8 cellular contexts compared by ENCODE assay signal in the genomic region with DNA sequence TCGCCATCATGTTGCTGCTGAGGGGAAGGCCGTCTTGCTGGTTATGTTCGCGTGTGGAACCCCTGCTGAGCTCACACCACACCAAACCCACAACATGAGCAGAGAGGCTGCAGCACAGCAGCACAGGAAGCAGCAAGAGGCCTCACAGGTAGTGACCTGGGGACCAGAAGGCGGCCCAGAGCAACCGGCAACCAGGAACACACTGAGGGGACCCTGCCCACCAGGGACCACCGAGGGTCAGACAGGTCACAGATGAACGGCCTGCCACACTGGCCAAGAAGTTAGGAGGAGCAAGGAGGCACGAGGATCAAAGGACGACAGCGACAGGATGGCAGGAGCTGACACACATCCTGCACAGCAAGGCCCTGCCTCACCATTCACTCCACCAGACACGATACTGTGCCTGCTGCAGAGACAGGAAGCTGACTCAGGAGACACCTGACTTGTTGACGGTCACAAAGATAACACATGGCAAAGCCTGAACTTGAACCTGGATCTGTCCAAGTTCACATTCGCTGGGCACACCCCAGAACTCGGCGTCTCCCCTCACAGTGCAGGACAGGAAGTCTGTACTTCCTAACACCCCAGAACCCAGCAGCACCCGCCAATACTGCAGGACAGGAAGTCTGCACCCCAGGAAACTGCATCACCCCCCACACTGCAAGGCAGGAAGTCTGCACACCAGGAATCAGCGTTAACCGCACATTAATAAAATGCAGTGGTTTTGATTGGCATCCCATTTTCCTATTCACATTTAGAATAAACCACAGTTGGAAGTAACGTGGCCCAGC.
DNase-seq lines count a peak whose midpoint lies in the region; ATAC-seq and TF ChIP-seq lines count a peak whose summit lies in the region.

No MANE protein-coding gene starts in this region.

- DNase-seq in GM13977 (ENCODE audit: low spot score) = peak; percentile 75
- peak; percentile 48 to 61 for DNase-seq in activated T-helper 1 cell treated with anti-CD3 and anti-CD28 coated beads, Interleukin-2, amount 50 U/mL, for 16 hours (ENCODE audit: low read depth in 1 of 2, low spot score in 1 of 2)
- peak; percentile 66 for DNase-seq in Right ventricle myocardium superior
- peak; percentile 79 for DNase-seq in stimulated activated CD4-positive, alpha-beta T cell treated with anti-CD3 and anti-CD28 coated beads, Interleukin-4, amount 100 ng/mL, for 24 hours
- no peak for DNase-seq in NCI-H2171 treated with DMSO at 0.1 percent for 48 hours (lab: John Stamatoyannopoulos, UW)
- no peak for DNase-seq in hippocampal formation (lab: John Stamatoyannopoulos, UW)

- intact Hi-C loops in Right ventricle myocardium superior (cut with DNase I) = no loop called here

- in situ Hi-C loops in GM13977 (cut with MboI; ENCODE audit: low pct_unique_long_range_greater_than_20kb, low sequenced_read_pairs, unreplicated experiment) = no loop called here

- TF ChIP-seq CTCF in GM13977 (IDR thresholded peaks at IDR 0.05; ENCODE audit: extremely low read depth, insufficient read depth, missing control alignments) = no peak

- ATAC-seq in Right ventricle myocardium superior (ENCODE audit: poor library complexity) = peak; percentile 21
- ATAC-seq in GM21360 (IDR thresholded peaks at IDR 0.05; ENCODE audit: unreplicated experiment) = no peak

TF ChIP-seq in PFSK-1, 5 proteins besides CTCF, POLR2A, EP300 and RAD21:
- TF ChIP-seq SIN3A (IDR thresholded peaks at IDR 0.05; ENCODE audit: borderline replicate concordance, insufficient read depth, low read length) (peak; percentile 57; the same call in 1 of the 2 replicates), REST (IDR thresholded peaks at IDR 0.05; ENCODE audit: insufficient read depth in 1 of 2, low read depth in 2 of 2, low read length in 2 of 2) (no peak)
TF ChIP-seq in PFSK-1: peak in this region for 1.

Comparison
In these comparisons a context has a peak if more than half of its experiments do, and no peak if none do; other contexts are left out.
1. DNase-seq: peak in GM13977 (single experiment), activated T-helper 1 cell treated with anti-CD3 and anti-CD28 coated beads, Interleukin-2, amount 50 U/mL, for 16 hours (2 of 2), Right ventricle myocardium superior (single experiment) and stimulated activated CD4-positive, alpha-beta T cell treated with anti-CD3 and anti-CD28 coated beads, Interleukin-4, amount 100 ng/mL, for 24 hours (single experiment); none in NCI-H2171 treated with DMSO at 0.1 percent for 48 hours (single experiment) and hippocampal formation (0 of 2).